In the genomic region with DNA sequence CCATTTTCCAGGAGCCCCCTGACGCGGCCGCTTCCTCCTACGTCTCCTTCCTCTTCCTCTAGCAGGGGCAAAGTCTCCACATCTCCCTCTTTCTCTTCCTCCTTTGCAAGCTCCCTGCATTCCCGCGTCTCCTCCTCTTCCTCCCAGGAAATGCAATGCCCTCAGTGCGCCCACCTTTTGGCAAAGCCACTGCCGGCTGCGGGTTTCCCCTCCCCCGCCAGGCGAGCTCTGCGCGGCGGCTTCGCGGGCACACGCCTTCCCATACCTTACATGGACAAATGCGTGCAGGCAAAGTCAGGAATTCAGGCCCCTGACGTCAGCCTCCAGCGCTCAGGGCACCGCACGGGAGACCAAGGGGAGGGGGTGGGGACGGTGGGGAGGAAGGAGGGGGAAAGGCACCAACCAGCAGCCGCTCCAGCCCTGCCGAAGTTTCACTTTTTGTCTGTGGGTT, we compare ENCODE assay signal across 8 cellular contexts. TPM values are rescaled to one million over a fixed set of nuclear protein-coding genes. Genes with fewer than 3 reads are reported as not detected.
DNase-seq lines count a peak whose midpoint lies in the region; ATAC-seq and TF ChIP-seq lines count a peak whose summit lies in the region.

No MANE protein-coding gene starts in this region.

- intact Hi-C loops in mucosa of descending colon (cut with DNase I, micrococcal nuclease): loop anchor here (10.0 kb wide), 2 partner anchors 61 to 409 kb away; a partner anchor contains a TSS

- no peaks in the 10 kb centered on the region for H3K36me3 ChIP-seq in mucosa of descending colon (ENCODE audit: low read depth)

- H3K27ac ChIP-seq in substantia nigra (ENCODE audit: low read depth, low read length, poor library complexity, severe bottlenecking): peak overlapping the region; percentile 74

- TF ChIP-seq CTCF in mucosa of descending colon (IDR thresholded peaks at IDR 0.05): no peak

- H3K9me3 ChIP-seq in mucosa of descending colon: no peaks in the 10 kb centered on the region

- H3K4me3 ChIP-seq in mucosa of descending colon: peak overlapping the region; percentile 74

- peak; percentile 10 for ATAC-seq in HG03066 (IDR thresholded peaks at IDR 0.05; ENCODE audit: low read depth, unreplicated experiment)
- ATAC-seq in esophagus mucosa: peak; percentile 80
- ATAC-seq in mucosa of descending colon: peak; percentile 71

- H3K4me1 ChIP-seq in mucosa of descending colon (ENCODE audit: low read depth): peaks cover 33% of the 10 kb centered on the region

- peak; percentile 76 to 80 for DNase-seq in NCI-H2081 (lab: John Stamatoyannopoulos, UW)
- DNase-seq in NCI-H2081 treated with DMSO at 0.1 percent for 48 hours (lab: John Stamatoyannopoulos, UW): no peak
- peak; percentile 68 for DNase-seq in NCI-H510A treated with DMSO at 0.1 percent for 48 hours (lab: John Stamatoyannopoulos, UW)
- peak; percentile 37 for DNase-seq in activated CD8-positive, alpha-beta memory T cell treated with anti-CD3 and anti-CD28 coated beads, Interleukin-2, amount 50 U/mL, for 4 hours
- peak in 2 of 3 donors; percentile 86 to 87 for DNase-seq in mucosa of descending colon
- DNase-seq in substantia nigra (lab: John Stamatoyannopoulos, UW): peak in 38 of 49 donors; percentile 23 to 90 (median 63)

RNA-seq across cellular contexts. Expression of a gene that starts 0.4 kb away (rescaled TPM):
- 89.0 TPM for total RNA-seq in esophagus mucosa
- total RNA-seq in mucosa of descending colon: 100 to 1,000 TPM; 262 to 816 (median 325) TPM

Comparison
In these comparisons a context has a peak if more than half of its experiments do, and no peak if none do; other contexts are left out.
1. ATAC-seq: peak in every context shown above with its lines; median percentile 80 in esophagus mucosa; 71 in mucosa of descending colon; 10 in HG03066.